In genomic region chr15:99495430-99496301, GRCh38 we compare ENCODE assay signal across 12 cellular contexts.
DNase-seq lines count a peak whose midpoint lies in the region; FAIRE-seq and TF ChIP-seq lines count a peak whose summit lies in the region.
"Had no signal": no experiment of that assay in that cellular context is flagged by ENCODE, and none has a peak within 500 bp of the region (broad histone marks: within the 10 kb centered on the region; RNA-seq: fewer than 3 reads in every experiment).

No MANE protein-coding gene starts in this region.

- peaks cover 19% of the 10 kb centered on the region for H3K27me3 Mint-ChIP-seq in astrocyte (ENCODE audit: low read depth, unreplicated experiment)
- peaks cover 4% of the 10 kb centered on the region for H3K27me3 Mint-ChIP-seq in nephron (ENCODE audit: low read depth)

- H3K27ac ChIP-seq in KOPT-K1 (ENCODE audit: low read depth, low read length, poor library complexity, severe bottlenecking) (peak overlapping the region; percentile 74), astrocyte (ENCODE audit: low read depth, low read length) (no peak overlapping the region)

- H3K9me3 Mint-ChIP-seq in astrocyte (ENCODE audit: unreplicated experiment), result peaks cover 17% of the 10 kb centered on the region
- peaks cover 8% of the 10 kb centered on the region for H3K9me3 Mint-ChIP-seq in nephron

- TF ChIP-seq CTCF in astrocyte (IDR thresholded peaks at IDR 0.05; ENCODE audit: insufficient read depth, low read depth, low read length) (no peak), nephron (IDR thresholded peaks at IDR 0.05; ENCODE audit: unreplicated experiment in 3 of 3) (no peak), D721Med (IDR thresholded peaks at IDR 0.05; ENCODE audit: insufficient read depth, missing control alignments) (no peak)

- no peaks in the 10 kb centered on the region for H3K4me1 Mint-ChIP-seq in astrocyte (ENCODE audit: low read depth, unreplicated experiment)
- H3K4me1 Mint-ChIP-seq in nephron, result peaks cover 12% of the 10 kb centered on the region

- H3K9me3 ChIP-seq in KOPT-K1 (ENCODE audit: insufficient read depth, low read length, poor library complexity, severe bottlenecking) (peaks cover 30% of the 10 kb centered on the region), astrocyte (ENCODE audit: insufficient read depth, low read depth, low read length) (no peaks in the 10 kb centered on the region)

- H3K9ac ChIP-seq in astrocyte (ENCODE audit: low read length), result no peak overlapping the region

- no peaks in the 10 kb centered on the region for H3K27me3 ChIP-seq in astrocyte (ENCODE audit: insufficient read depth, low read length)

- H3K4me3 Mint-ChIP-seq in astrocyte (ENCODE audit: unreplicated experiment), result no peak overlapping the region
- H3K4me3 Mint-ChIP-seq in nephron, result no peak overlapping the region

- H2AFZ ChIP-seq in astrocyte (ENCODE audit: low read depth, low read length), result peak overlapping the region; percentile 60

- peaks cover 3% of the 10 kb centered on the region for H3K4me1 ChIP-seq in astrocyte (ENCODE audit: insufficient read depth, low read length)

- no peaks in the 10 kb centered on the region for H3K79me2 ChIP-seq in astrocyte (ENCODE audit: insufficient read depth, low read length)

- peak; percentile 58 for DNase-seq in CMK (ENCODE audit: low read depth)
- DNase-seq in astrocyte (ENCODE audit: low read depth), result no peak
- no peak for DNase-seq in SHP77 (lab: John Stamatoyannopoulos, UW)
- DNase-seq in NCI-H1092 (lab: John Stamatoyannopoulos, UW), result no peak
- DNase-seq in HUDEP-2 (lab: John Stamatoyannopoulos, UW; ENCODE audit: unreplicated experiment in 76 of 76), result no peak
- DNase-seq in D721Med (ENCODE audit: insufficient read length, low spot score), result no peak
- DNase-seq: amygdala, Calu3 had no signal

- H3K27ac Mint-ChIP-seq in astrocyte (ENCODE audit: unreplicated experiment) (no peak overlapping the region), nephron (peak overlapping the region; percentile 93 to 96 (median 96))

- H3K36me3 Mint-ChIP-seq in astrocyte (ENCODE audit: low read depth, unreplicated experiment) (peaks cover 2% of the 10 kb centered on the region), nephron (ENCODE audit: low read depth) (no peaks in the 10 kb centered on the region)

- H3K36me3 ChIP-seq in KOPT-K1 (ENCODE audit: insufficient read depth, low read length) (no peaks in the 10 kb centered on the region), astrocyte (ENCODE audit: insufficient read depth, low read length) (no peaks in the 10 kb centered on the region)

- FAIRE-seq in astrocyte (lab: Jason Lieb, UNC), result no peak
- FAIRE-seq in D721Med (lab: Jason Lieb, UNC), result no peak
- FAIRE-seq: HTR-8/SVneo, RCC 7860 had no signal

- no peaks in the 10 kb centered on the region for H4K20me1 ChIP-seq in astrocyte (ENCODE audit: insufficient read depth, low read length)

- H3K4me3 ChIP-seq in astrocyte (ENCODE audit: insufficient read depth, low read depth, low read length), result no peak overlapping the region

- H3K4me2 ChIP-seq in astrocyte (ENCODE audit: low read length), result peak overlapping the region; percentile 5
